In genomic region chr17:72822358-72823023, GRCh38 we compare ENCODE assay signal across 17 cellular contexts.
A peak's percentile ranks its signal among the peaks of the same experiment; 100 is the strongest.
DNase-seq lines count a peak whose midpoint lies in the region; ATAC-seq, FAIRE-seq and TF ChIP-seq lines count a peak whose summit lies in the region.
"Had no signal": no experiment of that assay in that cellular context is flagged by ENCODE, and none has a peak within 500 bp of the region (broad histone marks: within the 10 kb centered on the region; RNA-seq: fewer than 3 reads in every experiment).

No MANE protein-coding gene starts in this region.

- DNase-seq in DMS53 (lab: John Stamatoyannopoulos, UW) (peak; percentile 39), DMS53 treated with DMSO at 0.1 percent for 48 hours (lab: John Stamatoyannopoulos, UW; ENCODE audit: unreplicated experiment) (no peak), myocyte (ENCODE audit: low read depth) (peak; percentile 69), NCI-H1092 treated with DMSO at 0.1 percent for 48 hours (lab: John Stamatoyannopoulos, UW) (no peak), GM12891 (ENCODE audit: insufficient read length, low spot score) (no peak)
- DNase-seq in activated CD8-positive, alpha-beta T cell treated with anti-CD3 and anti-CD28 coated beads for 36 hours = peak; percentile 10
- no peak for DNase-seq in activated CD4-positive, CD25-positive, alpha-beta regulatory T cell treated with anti-CD3 and anti-CD28 coated beads, Interleukin-2, amount 50 U/mL, for 72 hours
- DNase-seq: 8988T, DMS79, mammary epithelial cell, natural killer cell, NCI-H526 treated with DMSO at 0.1 percent for 48 hours, transverse colon had no signal

- H3K4me1 Mint-ChIP-seq in activated CD8-positive, alpha-beta T cell treated with anti-CD3 and anti-CD28 coated beads for 36 hours (ENCODE audit: low read depth) = peaks cover 9% of the 10 kb centered on the region
- H3K4me1 Mint-ChIP-seq: stimulated activated memory B cell treated with anti-CD40 and anti-IgM and Interleukin-4, amounts not matched to agents 10 μg/mL and 1 μg/mL and 100 μg/mL, for 72 hours had no signal

- no peak for TF ChIP-seq EP300 in Ishikawa (IDR thresholded peaks at IDR 0.05; ENCODE audit: borderline replicate concordance)

- ATAC-seq in activated CD8-positive, alpha-beta T cell treated with anti-CD3 and anti-CD28 coated beads for 36 hours = no peak
- ATAC-seq: gastroesophageal sphincter; stimulated activated memory B cell treated with anti-CD40 and anti-IgM and Interleukin-4, amounts not matched to agents 10 μg/mL and 1 μg/mL and 100 μg/mL, for 72 hours had no signal

- CTCF ChIA-PET in activated CD8-positive, alpha-beta T cell treated with anti-CD3 and anti-CD28 coated beads for 36 hours (lab: Charles Lee) = no interaction called here

- TF ChIP-seq POLR2A in GM12891 (IDR thresholded peaks at IDR 0.05; ENCODE audit: low read depth, low read length) = no peak

- intact Hi-C loops in activated CD8-positive, alpha-beta T cell treated with anti-CD3 and anti-CD28 coated beads for 36 hours (cut with micrococcal nuclease) = no loop called here

- POLR2A ChIA-PET in activated CD8-positive, alpha-beta T cell treated with anti-CD3 and anti-CD28 coated beads for 36 hours (lab: Charles Lee) = no interaction called here

- H3K27me3 Mint-ChIP-seq in activated CD8-positive, alpha-beta T cell treated with anti-CD3 and anti-CD28 coated beads for 36 hours = no peaks in the 10 kb centered on the region
- H3K27me3 Mint-ChIP-seq: dendritic cell treated with granulocyte-macrophage colony-stimulating factor and Interleukin-4, amounts not matched to agents 40 ng/mL and 50 ng/mL, for 4 days; stimulated activated memory B cell treated with anti-CD40 and anti-IgM and Interleukin-4, amounts not matched to agents 10 μg/mL and 1 μg/mL and 100 μg/mL, for 72 hours had no signal

- no peak overlapping the region for H3K27ac Mint-ChIP-seq in activated CD8-positive, alpha-beta T cell treated with anti-CD3 and anti-CD28 coated beads for 36 hours
- H3K27ac Mint-ChIP-seq: dendritic cell treated with granulocyte-macrophage colony-stimulating factor and Interleukin-4, amounts not matched to agents 40 ng/mL and 50 ng/mL, for 4 days; stimulated activated memory B cell treated with anti-CD40 and anti-IgM and Interleukin-4, amounts not matched to agents 10 μg/mL and 1 μg/mL and 100 μg/mL, for 72 hours had no signal

- no peak for TF ChIP-seq RAD21 in Ishikawa (IDR thresholded peaks at IDR 0.05; ENCODE audit: low read depth)

- TF ChIP-seq CTCF in activated CD8-positive, alpha-beta T cell treated with anti-CD3 and anti-CD28 coated beads for 36 hours (IDR thresholded peaks at IDR 0.05) = no peak

- H3K4me3 Mint-ChIP-seq in activated CD8-positive, alpha-beta T cell treated with anti-CD3 and anti-CD28 coated beads for 36 hours = no peak overlapping the region
- H3K4me3 Mint-ChIP-seq: dendritic cell treated with granulocyte-macrophage colony-stimulating factor and Interleukin-4, amounts not matched to agents 40 ng/mL and 50 ng/mL, for 4 days; natural killer cell; stimulated activated memory B cell treated with anti-CD40 and anti-IgM and Interleukin-4, amounts not matched to agents 10 μg/mL and 1 μg/mL and 100 μg/mL, for 72 hours had no signal

- peaks cover 28% of the 10 kb centered on the region for H3K9me3 Mint-ChIP-seq in activated CD8-positive, alpha-beta T cell treated with anti-CD3 and anti-CD28 coated beads for 36 hours

- FAIRE-seq in GM12891 (lab: Jason Lieb, UNC) = no peak

- H3K36me3 Mint-ChIP-seq in activated CD8-positive, alpha-beta T cell treated with anti-CD3 and anti-CD28 coated beads for 36 hours (ENCODE audit: low read depth) = peaks cover 47% of the 10 kb centered on the region

TF ChIP-seq in Ishikawa, 13 proteins besides CTCF, POLR2A, EP300 and RAD21 (continues in another document):
- TF ChIP-seq FOXM1 (IDR thresholded peaks at IDR 0.05; ENCODE audit: borderline replicate concordance, low read depth) = no peak
- no peak for TF ChIP-seq EGR1 (IDR thresholded peaks at IDR 0.05)
- peak; percentile 67 for TF ChIP-seq MAX (IDR thresholded peaks at IDR 0.05)
- no peak for TF ChIP-seq CREB1 (IDR thresholded peaks at IDR 0.05; ENCODE audit: low read depth)
- no peak for TF ChIP-seq TAF1 (IDR thresholded peaks at IDR 0.05; ENCODE audit: low read depth)
- TF ChIP-seq TCF12 (IDR thresholded peaks at IDR 0.05; ENCODE audit: low read depth) = no peak
- no peak for TF ChIP-seq YY1 (IDR thresholded peaks at IDR 0.05; ENCODE audit: low read depth)
- no peak for TF ChIP-seq REST (IDR thresholded peaks at IDR 0.05; ENCODE audit: low read depth)
- no peak for TF ChIP-seq CEBPB (IDR thresholded peaks at IDR 0.05)
- no peak for TF ChIP-seq TEAD4 (IDR thresholded peaks at IDR 0.05)

TF ChIP-seq in GM12891, 5 proteins besides CTCF, POLR2A, EP300 and RAD21:
- TF ChIP-seq SPI1 (IDR thresholded peaks at IDR 0.05; ENCODE audit: low read depth, low read length) (no peak), POU2F2 (IDR thresholded peaks at IDR 0.05; ENCODE audit: low read depth, low read length) (no peak), POLR2AphosphoS5 (IDR thresholded peaks at IDR 0.05; ENCODE audit: low read depth, low read length) (no peak), PAX5 (IDR thresholded peaks at IDR 0.05; ENCODE audit: insufficient read depth, low read length, severe bottlenecking) (no peak), TAF1 (IDR thresholded peaks at IDR 0.05; ENCODE audit: low read depth, low read length) (no peak)
TF ChIP-seq in GM12891: peak in this region for 0.

Comparison
In these comparisons a context has a peak if more than half of its experiments do, and no peak if none do; other contexts are left out.
1. DNase-seq: peak in DMS53 (single experiment), activated CD8-positive, alpha-beta T cell treated with anti-CD3 and anti-CD28 coated beads for 36 hours (single experiment) and myocyte (single experiment); none in DMS53 treated with DMSO at 0.1 percent for 48 hours (single experiment), NCI-H1092 treated with DMSO at 0.1 percent for 48 hours (single experiment), GM12891 (single experiment) and activated CD4-positive, CD25-positive, alpha-beta regulatory T cell treated with anti-CD3 and anti-CD28 coated beads, Interleukin-2, amount 50 U/mL, for 72 hours (single experiment).